ENCODE assay signal across 8 cellular contexts in genomic region chr1:211258310-211258755, GRCh38. TPM values are rescaled to one million over a fixed set of nuclear protein-coding genes. Genes with fewer than 3 reads are reported as not detected.
DNase-seq lines count a peak whose midpoint lies in the region; ATAC-seq, FAIRE-seq and TF ChIP-seq lines count a peak whose summit lies in the region.

No MANE protein-coding gene starts in this region.

- DNase-seq in DMS53 (lab: John Stamatoyannopoulos, UW) (peak; percentile 93), H54 (ENCODE audit: insufficient read length, low spot score) (peak; percentile 68), M059J (ENCODE audit: low read depth) (peak; percentile 84), SJCRH30 (peak; percentile 83 to 84), foreskin keratinocyte (peak; percentile 51 to 73), substantia nigra (lab: John Stamatoyannopoulos, UW) (peak in 46 of 49 donors; percentile 3 to 80 (median 43))
- peak; percentile 7 to 58 (median 29) for DNase-seq in activated naive CD4-positive, alpha-beta T cell (lab: John Stamatoyannopoulos, UW)

- TF ChIP-seq POLR2A in H54 (IDR thresholded peaks at IDR 0.05; ENCODE audit: low read depth, low read length): no peak

- FAIRE-seq in H54 (lab: Jason Lieb, UNC): no peak

- H3K27me3 ChIP-seq in SJCRH30 (no peaks in the 10 kb centered on the region), foreskin keratinocyte (no peaks in the 10 kb centered on the region), neuron (ENCODE audit: insufficient read depth, low read length) (no peaks in the 10 kb centered on the region)

- no peaks in the 10 kb centered on the region for H3K9me3 ChIP-seq in SJCRH30 (replicated peaks)
- H3K9me3 ChIP-seq in neuron (ENCODE audit: low read length): no peaks in the 10 kb centered on the region

- peaks cover 8% of the 10 kb centered on the region for H3K36me3 ChIP-seq in SJCRH30
- peaks cover 3% of the 10 kb centered on the region for H3K36me3 ChIP-seq in neuron (ENCODE audit: insufficient read depth, low read length)

- peak overlapping the region; percentile 11 for H2AFZ ChIP-seq in neuron (ENCODE audit: low read depth, low read length)

- ATAC-seq in foreskin keratinocyte: peak; percentile 57

- peak overlapping the region; percentile 95 for H3K27ac ChIP-seq in SJCRH30
- peak overlapping the region; percentile 41 for H3K27ac ChIP-seq in foreskin keratinocyte
- H3K27ac ChIP-seq in substantia nigra (ENCODE audit: low read depth, low read length, poor library complexity, severe bottlenecking): peak overlapping the region; percentile 99

- peak overlapping the region; percentile 98 for H3K4me3 ChIP-seq in SJCRH30
- H3K4me3 ChIP-seq in neuron (ENCODE audit: low read length): peak overlapping the region; percentile 60

- TF ChIP-seq CTCF in foreskin keratinocyte (conservative IDR thresholded peaks at IDR 0.05): peak; percentile 29

- H3K4me1 ChIP-seq in SJCRH30 (peaks cover 6% of the 10 kb centered on the region), foreskin keratinocyte (peaks cover 4% of the 10 kb centered on the region), neuron (ENCODE audit: insufficient read depth, low read length) (peaks cover 13% of the 10 kb centered on the region)

RNA-seq across cellular contexts. Expression of gene RCOR3, which starts 0.8 kb away (rescaled TPM):
- total RNA-seq in M059J (2014; rRNA removed; shearing (Covaris generic)): 13.5 and 20.7 TPM in 2 replicates
- total RNA-seq in SJCRH30 (2014; rRNA removed; shearing (Covaris generic)): 30.1 and 43.3 TPM in 2 replicates
- total RNA-seq in foreskin keratinocyte: 23.2 and 24.1 TPM in 2 replicates
- polyA plus RNA-seq in foreskin keratinocyte: 9.3 and 10.4 TPM in 2 replicates

Comparison
In these comparisons a context has a peak if more than half of its experiments do, and no peak if none do; other contexts are left out.
1. Peak in every context shown above with its lines: DNase-seq, ATAC-seq, H3K4me3 ChIP-seq and H3K27ac ChIP-seq.
2. DNase-seq: peak in every context shown above with its lines; median percentile 93 in DMS53; 84 in M059J; 84 in SJCRH30; 68 in H54; 62 in foreskin keratinocyte; 43 in substantia nigra; 29 in activated naive CD4-positive, alpha-beta T cell.
3. H3K27ac ChIP-seq: peak in every context shown above with its lines; median percentile 99 in substantia nigra; 95 in SJCRH30; 41 in foreskin keratinocyte.